ENCODE assay signal across 8 cellular contexts in genomic region chrX:53081925-53082772, GRCh38. TPM values are rescaled to one million over a fixed set of nuclear protein-coding genes. Genes with fewer than 3 reads are reported as not detected.
A peak's percentile ranks its signal among the peaks of the same experiment; 100 is the strongest.
DNase-seq lines count a peak whose midpoint lies in the region; ATAC-seq, FAIRE-seq and TF ChIP-seq lines count a peak whose summit lies in the region.

Gene TSPYL2 (plus strand): TSS chrX:53082367. CDS start chrX:53082499, 132 bp downstream.

- DNase-seq in DMS79 (lab: John Stamatoyannopoulos, UW) (peak; percentile 89), RCC 7860 (ENCODE audit: low spot score) (peak; percentile 83), esophagus squamous epithelium (lab: John Stamatoyannopoulos, UW) (peak; percentile 57), myocyte (ENCODE audit: low read depth) (peak; percentile 96)
- DNase-seq in activated T-cell treated with anti-CD3 and anti-CD28 coated beads, Interleukin-2, amount 50 U/mL, for 72 hours = peak; percentile 92 to 94
- DNase-seq in stimulated activated CD8-positive, alpha-beta memory T cell treated with anti-CD3 and anti-CD28 coated beads, Interleukin-7, amount 100 ng/mL, for 48 hours (ENCODE audit: extremely low read depth in 1 of 2, low read depth in 1 of 2) = peak; percentile 78 to 89

- peaks cover 0 to 41% (median 0%) of the 10 kb centered on the region in 3 donors for H3K4me1 ChIP-seq in esophagus squamous epithelium

- H3K27ac Mint-ChIP-seq in activated T-cell treated with anti-CD3 and anti-CD28 coated beads, Interleukin-2, amount 50 U/mL, for 72 hours = peak within 1 kb of the TSS; percentile 96

- H3K9me3 ChIP-seq in KOPT-K1 (ENCODE audit: insufficient read depth, low read length, poor library complexity, severe bottlenecking) = no peaks in the 10 kb centered on the region
- no peaks in the 10 kb centered on the region for H3K9me3 ChIP-seq in esophagus squamous epithelium

- H3K4me3 ChIP-seq in esophagus squamous epithelium = peak within 1 kb of the TSS; percentile 58 to 75 (median 66)

- H3K36me3 ChIP-seq in KOPT-K1 (ENCODE audit: insufficient read depth, low read length) (peaks cover 25% of the 10 kb centered on the region), esophagus squamous epithelium (peaks cover 0 to 26% (median 0%) of the 10 kb centered on the region in 3 donors)

- peak; percentile 70 for FAIRE-seq in RCC 7860 (lab: Jason Lieb, UNC)

- H3K27ac ChIP-seq in KOPT-K1 (ENCODE audit: low read depth, low read length, poor library complexity, severe bottlenecking) = peak within 1 kb of the TSS; percentile 48
- peak within 1 kb of the TSS; percentile 82 to 93 (median 90) for H3K27ac ChIP-seq in esophagus squamous epithelium

- ATAC-seq in GM21786 (IDR thresholded peaks at IDR 0.05; ENCODE audit: unreplicated experiment) = peak; percentile 91
- peak; percentile 79 to 81 for ATAC-seq in activated T-cell treated with anti-CD3 and anti-CD28 coated beads, Interleukin-2, amount 50 U/mL, for 72 hours (replicated peaks in 1 of 2)

- H3K27me3 Mint-ChIP-seq in activated T-cell treated with anti-CD3 and anti-CD28 coated beads, Interleukin-2, amount 50 U/mL, for 72 hours (ENCODE audit: low read depth) = peaks cover 17% of the 10 kb centered on the region

- peak in 1 of 6 experiments; percentile 10 for TF ChIP-seq CTCF in esophagus squamous epithelium (IDR thresholded peaks at IDR 0.05)

- H3K27me3 ChIP-seq in esophagus squamous epithelium = no peaks in the 10 kb centered on the region

- peak in 3 of 4 donors; percentile 98 to 99 (median 98) for TF ChIP-seq POLR2A in esophagus squamous epithelium (IDR thresholded peaks at IDR 0.05)

- H3K9me3 Mint-ChIP-seq in activated T-cell treated with anti-CD3 and anti-CD28 coated beads, Interleukin-2, amount 50 U/mL, for 72 hours = no peaks in the 10 kb centered on the region

- 0 to 62% methylated on average over 11 to 29 of the region's 86 CpGs for WGBS in esophagus squamous epithelium, 2 donors

- H3K36me3 Mint-ChIP-seq in activated T-cell treated with anti-CD3 and anti-CD28 coated beads, Interleukin-2, amount 50 U/mL, for 72 hours (ENCODE audit: insufficient read depth in 2 of 2) = peaks cover 15 to 16% of the 10 kb centered on the region in 2 donors

- H3K4me3 Mint-ChIP-seq in activated T-cell treated with anti-CD3 and anti-CD28 coated beads, Interleukin-2, amount 50 U/mL, for 72 hours = peak within 1 kb of the TSS; percentile 90 to 94

- H3K4me1 Mint-ChIP-seq in activated T-cell treated with anti-CD3 and anti-CD28 coated beads, Interleukin-2, amount 50 U/mL, for 72 hours (ENCODE audit: low read depth) = peaks cover 44% of the 10 kb centered on the region

- intact Hi-C loops in esophagus squamous epithelium (cut with DNase I) = no loop called here

RNA-seq across cellular contexts. Expression of gene TSPYL2, which starts in this region (rescaled TPM):
- 10 to 100 TPM; 83.4 to 93.3 TPM for total RNA-seq in activated T-cell treated with anti-CD3 and anti-CD28 coated beads, Interleukin-2, amount 50 U/mL, for 72 hours
- total RNA-seq in esophagus squamous epithelium (10 to 100 TPM in 1 of 4 donors, 1 to 10 TPM in 3; 4.4 to 40.1 (median 5.3) TPM), myocyte (14.5 and 19.9 TPM in 2 replicates)
- polyA plus RNA-seq in myocyte (2012) = 25.6 TPM

Comparison
In these comparisons a context has a peak if more than half of its experiments do, and no peak if none do; other contexts are left out.
1. Peak in every context shown above with its lines: DNase-seq, ATAC-seq, H3K4me3 ChIP-seq and H3K27ac ChIP-seq.